ENCODE assay signal across 19 cellular contexts in the genomic region with DNA sequence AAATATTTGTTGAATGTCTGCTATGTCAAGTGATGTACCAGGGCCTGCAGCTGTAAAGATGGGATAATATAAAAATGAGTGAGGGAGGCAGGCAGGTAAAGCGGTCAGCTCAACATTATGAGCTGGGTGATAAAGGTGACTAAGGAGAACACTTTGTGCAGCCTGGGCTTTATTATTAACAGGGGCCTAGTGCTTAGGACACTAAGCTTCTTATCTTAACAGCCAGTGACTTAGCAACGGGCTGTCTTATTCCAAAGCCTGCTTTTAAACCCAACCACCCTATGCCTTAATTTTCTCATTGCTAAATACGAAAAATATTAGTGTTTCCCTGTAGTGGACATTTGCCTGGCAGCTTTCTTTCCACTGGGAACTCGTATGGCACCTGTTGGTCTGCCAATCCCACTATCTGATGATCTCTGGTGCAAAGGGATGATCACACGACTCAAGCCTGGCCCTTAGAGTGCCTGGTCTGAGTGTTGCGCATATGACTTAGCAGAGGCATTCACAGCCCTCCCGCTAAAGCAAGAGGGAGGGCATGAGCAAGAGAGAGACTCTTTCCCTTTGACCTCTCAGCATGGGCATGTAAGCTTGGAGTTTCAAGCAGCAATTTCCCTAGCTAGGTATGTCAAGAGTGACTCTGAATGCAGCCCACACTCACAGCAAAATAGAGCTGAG.
"Had no signal": no experiment of that assay in that cellular context is flagged by ENCODE, and none has a peak within 500 bp of the region (broad histone marks: within the 10 kb centered on the region; RNA-seq: fewer than 3 reads in every experiment).

No MANE protein-coding gene starts in this region.

- H3K4me3 ChIP-seq: ascending aorta, colonic mucosa, gastroesophageal sphincter, heart right ventricle, lower lobe of right lung, prostate gland, tibial nerve had no signal

- ATAC-seq: gastroesophageal sphincter, heart right ventricle, left colon, lower lobe of right lung, right cardiac atrium had no signal

- H3K4me1 ChIP-seq: ascending aorta, colonic mucosa, gastroesophageal sphincter, heart right ventricle, lower lobe of right lung, prostate gland, tibial nerve had no signal

- H3K9me3 ChIP-seq: ascending aorta, colonic mucosa, gastroesophageal sphincter, lower lobe of right lung, prostate gland, tibial nerve had no signal

- H3K4me1 Mint-ChIP-seq: activated CD4-positive, alpha-beta T cell treated with anti-CD3 and anti-CD28 coated beads, Interleukin-2, amount 10 ng/mL, durations not matched to agents 24 days and 14 days; central memory CD8-positive, alpha-beta T cell had no signal

- H3K36me3 ChIP-seq: ascending aorta, colonic mucosa, gastroesophageal sphincter, heart right ventricle, lower lobe of right lung, prostate gland, tibial nerve had no signal

- H3K9me3 Mint-ChIP-seq: central memory CD8-positive, alpha-beta T cell; stimulated activated naive CD8-positive, alpha-beta T cell treated with anti-CD3 and anti-CD28 coated beads, Interleukin-15, Interleukin-2, amounts not matched to agents 100 ng/mL and 50 ng/mL, for 24 hours; T-helper 2 cell treated with Interferon-gamma antibody and Interleukin-4, amounts not matched to agents 5 μg/mL and 100 μg/mL, for 36 hours had no signal

- H3K27me3 Mint-ChIP-seq: activated CD4-positive, alpha-beta T cell treated with anti-CD3 and anti-CD28 coated beads, Interleukin-2, amount 10 ng/mL, durations not matched to agents 24 days and 14 days; central memory CD8-positive, alpha-beta T cell; stimulated activated naive CD8-positive, alpha-beta T cell treated with anti-CD3 and anti-CD28 coated beads, Interleukin-15, Interleukin-2, amounts not matched to agents 100 ng/mL and 50 ng/mL, for 24 hours had no signal

- H3K27me3 ChIP-seq: ascending aorta, colonic mucosa, gastroesophageal sphincter, heart right ventricle, tibial nerve had no signal

- DNase-seq: activated CD4-positive, alpha-beta T cell treated with anti-CD3 and anti-CD28 coated beads, Interleukin-2, amount 10 ng/mL, durations not matched to agents 24 days and 14 days; activated CD8-positive, alpha-beta memory T cell treated with anti-CD3 and anti-CD28 coated beads for 24 hours; activated CD8-positive, alpha-beta memory T cell treated with anti-CD3 and anti-CD28 coated beads, Interleukin-2, amount 50 U/mL, for 48 hours; activated effector memory CD4-positive, alpha-beta T cell treated with anti-CD3 and anti-CD28 coated beads, Interleukin-2, amount 50 U/mL, for 16 hours; activated naive CD4-positive, alpha-beta T cell treated with anti-CD3 and anti-CD28 coated beads, Interleukin-2, amount 50 U/mL, for 16 hours; activated T-cell treated with anti-CD3 and anti-CD28 coated beads, Interleukin-2, amount 50 U/mL, for 48 hours; colonic mucosa; heart right ventricle; left colon; lower lobe of right lung; right cardiac atrium; stimulated activated CD4-positive, alpha-beta T cell treated with anti-CD3 and anti-CD28 coated beads, Interleukin-2, amount 100 ng/mL, for 24 hours had no signal

- H3K27ac Mint-ChIP-seq: activated CD4-positive, alpha-beta T cell treated with anti-CD3 and anti-CD28 coated beads, Interleukin-2, amount 10 ng/mL, durations not matched to agents 24 days and 14 days; stimulated activated naive CD8-positive, alpha-beta T cell treated with anti-CD3 and anti-CD28 coated beads, Interleukin-15, Interleukin-2, amounts not matched to agents 100 ng/mL and 50 ng/mL, for 24 hours; T-helper 2 cell treated with Interferon-gamma antibody and Interleukin-4, amounts not matched to agents 5 μg/mL and 100 μg/mL, for 36 hours had no signal

- H3K27ac ChIP-seq: ascending aorta, colonic mucosa, gastroesophageal sphincter, heart right ventricle, lower lobe of right lung, prostate gland, tibial nerve had no signal

- H3K4me3 Mint-ChIP-seq: activated CD4-positive, alpha-beta T cell treated with anti-CD3 and anti-CD28 coated beads, Interleukin-2, amount 10 ng/mL, durations not matched to agents 24 days and 14 days; central memory CD8-positive, alpha-beta T cell; stimulated activated naive CD8-positive, alpha-beta T cell treated with anti-CD3 and anti-CD28 coated beads, Interleukin-15, Interleukin-2, amounts not matched to agents 100 ng/mL and 50 ng/mL, for 24 hours; T-helper 2 cell treated with Interferon-gamma antibody and Interleukin-4, amounts not matched to agents 5 μg/mL and 100 μg/mL, for 36 hours had no signal
